ENCODE assay signal across 1 cellular context in the genomic region with DNA sequence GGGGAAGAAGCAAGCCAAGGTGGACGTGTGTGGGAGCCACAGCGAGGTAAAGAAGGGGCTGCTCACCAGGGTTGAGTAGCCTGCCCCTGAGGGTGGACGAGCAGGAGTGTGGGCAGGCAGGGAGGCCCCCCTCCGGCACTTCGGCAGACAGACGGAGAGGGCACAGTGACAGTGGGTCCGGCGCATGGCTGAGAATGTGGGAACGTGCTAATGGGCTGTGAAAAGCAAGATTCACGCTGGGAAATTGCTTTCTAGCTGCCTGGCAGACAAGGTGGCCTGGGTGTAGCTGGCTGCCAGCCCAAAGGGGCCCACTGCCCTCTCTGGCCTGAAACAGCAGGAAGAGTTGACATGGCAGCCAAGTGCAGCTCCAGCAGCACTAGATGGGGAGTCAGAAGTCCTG.
TF ChIP-seq lines count a peak whose summit lies in the region.

No MANE protein-coding gene starts in this region.

TF ChIP-seq in H1, 55 proteins besides CTCF, POLR2A, EP300 and RAD21 (continued from another document):
- no peak for TF ChIP-seq SIX5 (IDR thresholded peaks at IDR 0.05; ENCODE audit: low read depth, low read length)
- no peak for TF ChIP-seq NANOG (IDR thresholded peaks at IDR 0.05; ENCODE audit: insufficient read depth, low read depth, low read length, poor library complexity, severe bottlenecking)
- no peak for TF ChIP-seq TAF1 (IDR thresholded peaks at IDR 0.05; ENCODE audit: low read depth, low read length)
- TF ChIP-seq EZH2 (IDR thresholded peaks at IDR 0.05; ENCODE audit: low read depth, low read length, severe bottlenecking) = no peak
- TF ChIP-seq POU5F1 (IDR thresholded peaks at IDR 0.05; ENCODE audit: low read depth, low read length) = no peak
